6 cellular contexts compared by ENCODE assay signal in the genomic region with DNA sequence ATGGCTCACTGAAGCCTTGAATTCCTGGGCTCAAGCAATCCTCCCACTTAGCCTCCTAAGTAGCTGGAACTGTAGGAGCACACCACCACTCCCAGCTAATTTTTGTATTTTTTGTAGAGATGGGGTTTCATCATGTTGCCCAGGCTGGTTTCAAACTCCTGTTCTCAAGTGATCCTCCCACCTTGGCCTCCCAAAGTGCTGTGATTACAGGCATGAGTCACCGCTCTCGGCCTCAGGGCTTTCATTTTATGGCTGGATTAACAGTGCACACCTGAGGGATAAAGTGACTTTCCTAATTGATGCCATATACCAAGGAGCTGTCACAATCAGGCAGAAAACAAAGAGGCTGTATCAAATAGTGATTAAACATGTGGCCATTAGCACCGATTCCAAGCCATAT. TPM values are rescaled to one million over a fixed set of nuclear protein-coding genes. Genes with fewer than 3 reads are reported as not detected.
"Had no signal": no experiment of that assay in that cellular context is flagged by ENCODE, and none has a peak within 500 bp of the region (broad histone marks: within the 10 kb centered on the region; RNA-seq: fewer than 3 reads in every experiment).

No MANE protein-coding gene starts in this region.

RNA-seq across cellular contexts. Expression of a gene that starts 21.5 kb away (rescaled TPM):
- total RNA-seq: HepG2, HT1080, NCI-H460, OCI-LY7, PC-9, Right ventricle myocardium superior had no signal
- polyA plus RNA-seq: HepG2 had no signal
